Comparison of ENCODE assay signal across 1 cellular context in the genomic region with DNA sequence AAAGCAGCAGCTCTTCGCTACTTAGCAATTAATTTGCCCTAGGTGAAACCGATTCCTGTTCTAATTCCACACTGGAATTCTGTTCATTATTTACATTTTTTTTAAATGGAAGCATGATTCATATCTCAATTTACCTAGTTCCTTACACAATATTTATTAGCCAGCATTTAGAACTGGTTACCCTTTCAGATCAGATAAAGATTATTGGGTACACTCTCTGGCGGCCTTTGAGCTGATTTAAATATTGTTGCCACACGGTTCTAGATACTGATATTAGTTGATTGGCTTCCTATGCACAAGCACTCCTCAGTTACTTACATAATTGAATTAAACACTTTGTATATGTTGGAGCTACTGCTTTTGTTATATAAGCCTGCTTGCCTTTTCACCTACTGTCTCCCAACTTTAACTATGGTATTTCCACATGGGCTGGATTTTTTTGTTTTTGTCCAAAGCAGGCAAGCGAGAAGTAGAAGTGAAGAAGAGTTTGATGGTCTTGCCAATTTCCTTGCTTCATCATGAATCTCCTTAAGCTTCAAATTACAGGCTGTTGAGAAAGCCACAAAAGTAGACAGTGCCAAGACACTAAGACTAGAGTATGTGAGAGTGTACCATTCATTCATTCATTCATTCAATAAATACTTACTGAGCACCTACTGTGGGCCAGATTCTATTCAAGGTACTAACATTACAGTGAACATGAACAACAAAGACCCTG.
TF ChIP-seq lines count a peak whose summit lies in the region.

No MANE protein-coding gene starts in this region.

TF ChIP-seq in HepG2, 621 proteins besides CTCF, POLR2A, EP300 and RAD21:
- TF ChIP-seq ZNF24 (IDR thresholded peaks at IDR 0.05) (peak; percentile 68; the same call in 1 of the 2 replicates), ZMAT3 (CRISPR knock-in tag; conservative IDR thresholded peaks at IDR 0.05) (no peak), MIXL1 (CRISPR knock-in tag; IDR thresholded peaks at IDR 0.05) (0 out of 2 replicates have a peak, but pooled peaks have one; percentile 27), PPARG (CRISPR knock-in tag; conservative IDR thresholded peaks at IDR 0.05) (peak; percentile 45; the same call in 1 of the 2 replicates)
